In the genomic region with DNA sequence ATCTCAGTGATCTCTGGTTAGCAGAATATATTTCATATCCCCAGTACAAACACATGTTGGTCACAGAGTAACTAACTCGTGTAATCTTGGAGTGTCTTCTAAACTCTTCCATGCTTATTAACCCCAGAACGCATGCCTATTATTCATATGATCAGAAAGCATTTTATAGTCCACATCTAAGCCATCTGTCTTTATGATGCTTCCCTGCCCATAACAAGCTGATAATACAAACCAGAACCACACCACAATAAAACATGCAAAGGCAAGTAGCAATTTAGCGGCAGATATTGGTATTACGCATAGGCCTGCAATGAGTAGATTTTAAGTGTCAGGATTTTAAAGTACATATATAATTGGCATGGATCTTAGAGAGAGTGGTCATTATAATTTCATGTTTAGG, we compare ENCODE assay signal across 6 cellular contexts.
"Had no signal": no experiment of that assay in that cellular context is flagged by ENCODE, and none has a peak within 500 bp of the region (broad histone marks: within the 10 kb centered on the region; RNA-seq: fewer than 3 reads in every experiment).

No MANE protein-coding gene starts in this region.

- H3K27ac ChIP-seq: HL-60 had no signal

- H3K27ac Mint-ChIP-seq: IgD-negative memory B cell had no signal

- DNase-seq: KBM-7, KG1 had no signal

- H3K9me3 Mint-ChIP-seq: IgD-negative memory B cell had no signal

- ATAC-seq: HepG2, K562 had no signal

- H3K36me3 Mint-ChIP-seq: IgD-negative memory B cell had no signal

- H3K4me3 ChIP-seq: K562 had no signal
